Comparison of ENCODE assay signal across 9 cellular contexts in genomic region chr15:60584355-60585023, GRCh38.
DNase-seq lines count a peak whose midpoint lies in the region; ATAC-seq and TF ChIP-seq lines count a peak whose summit lies in the region.
"Had no signal": no experiment of that assay in that cellular context is flagged by ENCODE, and none has a peak within 500 bp of the region (broad histone marks: within the 10 kb centered on the region; RNA-seq: fewer than 3 reads in every experiment).

No MANE protein-coding gene starts in this region.

- CTCF ChIA-PET in CD8-positive, alpha-beta memory T cell (lab: Charles Lee) = interaction anchor here (0.8 to 5.2 kb wide), 24 partner anchors 8 to 334 kb away, joined by 3 to 30 read pairs (median 6); no protein-coding TSS in a partner anchor

- no peaks in the 10 kb centered on the region for H3K9me3 Mint-ChIP-seq in CD8-positive, alpha-beta memory T cell

- no peak for TF ChIP-seq CTCF in Peyer's patch (IDR thresholded peaks at IDR 0.05)

- H3K4me1 Mint-ChIP-seq in CD8-positive, alpha-beta memory T cell = peaks cover 96 to 100% (median 100%) of the 10 kb centered on the region in 3 donors

- peak overlapping the region; percentile 71 to 89 (median 78) for H3K4me3 Mint-ChIP-seq in CD8-positive, alpha-beta memory T cell

- peaks cover 0 to 32% (median 6%) of the 10 kb centered on the region in 3 donors for H3K36me3 Mint-ChIP-seq in CD8-positive, alpha-beta memory T cell

- H3K9me3 ChIP-seq in CD8-positive, alpha-beta memory T cell (ENCODE audit: low read length) = no peaks in the 10 kb centered on the region
- H3K9me3 ChIP-seq in Peyer's patch = no peaks in the 10 kb centered on the region

- no peaks in the 10 kb centered on the region for H3K36me3 ChIP-seq in CD8-positive, alpha-beta memory T cell (ENCODE audit: insufficient read depth, low read length)
- H3K36me3 ChIP-seq in Peyer's patch = no peaks in the 10 kb centered on the region

- no peaks in the 10 kb centered on the region for H3K27me3 Mint-ChIP-seq in CD8-positive, alpha-beta memory T cell

- POLR2A ChIA-PET in CD8-positive, alpha-beta memory T cell (lab: Charles Lee) = interaction anchor here (0.6 to 10.4 kb wide), 9 partner anchors 15 to 259 kb away, joined by 3 to 80 read pairs (median 4); no protein-coding TSS in a partner anchor

- TF ChIP-seq POLR2A in Peyer's patch (IDR thresholded peaks at IDR 0.05) = no peak

- peak overlapping the region; percentile 19 for H3K4me3 ChIP-seq in CD8-positive, alpha-beta memory T cell (ENCODE audit: low read length)
- H3K4me3 ChIP-seq in Peyer's patch = no peak overlapping the region

- no peaks in the 10 kb centered on the region for H3K27me3 ChIP-seq in CD8-positive, alpha-beta memory T cell (ENCODE audit: insufficient read depth, low read length, poor library complexity, severe bottlenecking)
- H3K27me3 ChIP-seq in Peyer's patch = no peaks in the 10 kb centered on the region

- ATAC-seq in GM19452 (IDR thresholded peaks at IDR 0.05; ENCODE audit: unreplicated experiment) (peak; percentile 57), GM19328 (IDR thresholded peaks at IDR 0.05; ENCODE audit: unreplicated experiment) (no peak), HG03025 (IDR thresholded peaks at IDR 0.05; ENCODE audit: low FRiP score, unreplicated experiment) (no peak)

- peaks cover 97% of the 10 kb centered on the region for H3K4me1 ChIP-seq in CD8-positive, alpha-beta memory T cell (ENCODE audit: insufficient read depth, low read length)
- peaks cover 0 to 6% (median 3%) of the 10 kb centered on the region in 4 donors for H3K4me1 ChIP-seq in Peyer's patch

- DNase-seq in CD8-positive, alpha-beta memory T cell = peak in 4 of 5 donors; percentile 31 to 76 (median 66)
- no peak for DNase-seq in Peyer's patch
- DNase-seq in iris pigment epithelial cell (ENCODE audit: low read depth) = peak; percentile 51
- DNase-seq in DMS153 treated with DMSO at 0.1 percent for 48 hours (lab: John Stamatoyannopoulos, UW; ENCODE audit: unreplicated experiment) = no peak
- DNase-seq in NCI-H2107 treated with DMSO at 0.1 percent for 48 hours (lab: John Stamatoyannopoulos, UW; ENCODE audit: unreplicated experiment) = no peak
- DNase-seq: NCI-H187 had no signal

- peak overlapping the region; percentile 14 for H3K27ac ChIP-seq in CD8-positive, alpha-beta memory T cell (ENCODE audit: low read depth, low read length)
- peak overlapping the region; percentile 7 to 63 (median 50) for H3K27ac ChIP-seq in Peyer's patch

- H3K27ac Mint-ChIP-seq in CD8-positive, alpha-beta memory T cell = peak overlapping the region; percentile 92 to 99 (median 95)

Comparison
In these comparisons a context has a peak if more than half of its experiments do, and no peak if none do; other contexts are left out.
1. DNase-seq: peak in CD8-positive, alpha-beta memory T cell (4 of 5) and iris pigment epithelial cell (single experiment); none in Peyer's patch (0 of 3), DMS153 treated with DMSO at 0.1 percent for 48 hours (single experiment) and NCI-H2107 treated with DMSO at 0.1 percent for 48 hours (single experiment).